In the genomic region with DNA sequence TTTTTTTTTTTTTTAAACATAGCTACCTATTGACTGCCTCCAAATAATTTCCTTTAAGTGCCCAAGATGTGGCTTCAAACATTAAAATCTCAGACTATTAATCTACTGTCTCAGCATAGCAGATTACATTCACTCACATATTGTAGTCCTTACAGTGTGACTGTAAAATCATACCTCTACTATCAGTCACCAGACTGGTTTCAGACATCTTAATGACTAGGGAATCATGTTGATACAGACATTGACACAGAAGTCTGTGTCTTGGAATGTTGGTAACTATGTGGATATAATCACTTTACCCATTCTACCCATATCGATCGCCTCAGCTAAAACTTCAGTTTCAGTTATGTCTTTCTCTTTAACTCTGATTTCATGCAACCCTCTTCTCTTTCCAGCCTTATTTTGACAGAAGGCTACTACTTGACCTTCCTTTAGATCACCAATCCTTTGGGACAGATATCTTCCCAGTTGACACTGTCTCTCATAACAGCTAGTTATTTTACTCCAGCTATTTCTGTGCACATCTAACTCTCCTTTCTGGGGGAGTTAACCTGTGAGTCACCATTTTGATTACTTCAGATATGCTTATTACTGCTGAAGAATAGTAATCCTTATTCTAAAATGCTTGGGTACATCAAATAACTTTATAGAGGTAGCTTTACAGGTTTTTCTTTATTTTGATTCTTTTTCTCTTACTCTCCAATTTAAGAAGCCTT, we compare ENCODE assay signal across 1 cellular context.
TF ChIP-seq lines count a peak whose summit lies in the region.

No MANE protein-coding gene starts in this region.

TF ChIP-seq in HepG2, 621 proteins besides CTCF, POLR2A, EP300 and RAD21:
- TF ChIP-seq, protein P1, sequence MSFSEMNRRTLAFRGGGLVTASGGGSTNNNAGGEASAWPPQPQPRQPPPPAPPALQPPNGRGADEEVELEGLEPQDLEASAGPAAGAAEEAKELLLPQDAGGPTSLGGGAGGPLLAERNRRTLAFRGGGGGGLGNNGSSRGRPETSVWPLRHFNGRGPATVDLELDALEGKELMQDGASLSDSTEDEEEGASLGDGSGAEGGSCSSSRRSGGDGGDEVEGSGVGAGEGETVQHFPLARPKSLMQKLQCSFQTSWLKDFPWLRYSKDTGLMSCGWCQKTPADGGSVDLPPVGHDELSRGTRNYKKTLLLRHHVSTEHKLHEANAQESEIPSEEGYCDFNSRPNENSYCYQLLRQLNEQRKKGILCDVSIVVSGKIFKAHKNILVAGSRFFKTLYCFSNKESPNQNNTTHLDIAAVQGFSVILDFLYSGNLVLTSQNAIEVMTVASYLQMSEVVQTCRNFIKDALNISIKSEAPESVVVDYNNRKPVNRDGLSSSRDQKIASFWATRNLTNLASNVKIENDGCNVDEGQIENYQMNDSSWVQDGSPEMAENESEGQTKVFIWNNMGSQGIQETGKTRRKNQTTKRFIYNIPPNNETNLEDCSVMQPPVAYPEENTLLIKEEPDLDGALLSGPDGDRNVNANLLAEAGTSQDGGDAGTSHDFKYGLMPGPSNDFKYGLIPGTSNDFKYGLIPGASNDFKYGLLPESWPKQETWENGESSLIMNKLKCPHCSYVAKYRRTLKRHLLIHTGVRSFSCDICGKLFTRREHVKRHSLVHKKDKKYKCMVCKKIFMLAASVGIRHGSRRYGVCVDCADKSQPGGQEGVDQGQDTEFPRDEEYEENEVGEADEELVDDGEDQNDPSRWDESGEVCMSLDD (CRISPR knock-in tag; IDR thresholded peaks at IDR 0.05; ENCODE audit: borderline replicate concordance): no peak
- no peak for TF ChIP-seq HCFC1 (IDR thresholded peaks at IDR 0.05; ENCODE audit: low read depth, low read length)
- no peak for TF ChIP-seq SOX5 (CRISPR knock-in tag; IDR thresholded peaks at IDR 0.05; ENCODE audit: borderline replicate concordance)
- TF ChIP-seq ZNF292 (CRISPR knock-in tag; IDR thresholded peaks at IDR 0.05; ENCODE audit: borderline replicate concordance, low read depth): no peak
- TF ChIP-seq, protein P2, sequence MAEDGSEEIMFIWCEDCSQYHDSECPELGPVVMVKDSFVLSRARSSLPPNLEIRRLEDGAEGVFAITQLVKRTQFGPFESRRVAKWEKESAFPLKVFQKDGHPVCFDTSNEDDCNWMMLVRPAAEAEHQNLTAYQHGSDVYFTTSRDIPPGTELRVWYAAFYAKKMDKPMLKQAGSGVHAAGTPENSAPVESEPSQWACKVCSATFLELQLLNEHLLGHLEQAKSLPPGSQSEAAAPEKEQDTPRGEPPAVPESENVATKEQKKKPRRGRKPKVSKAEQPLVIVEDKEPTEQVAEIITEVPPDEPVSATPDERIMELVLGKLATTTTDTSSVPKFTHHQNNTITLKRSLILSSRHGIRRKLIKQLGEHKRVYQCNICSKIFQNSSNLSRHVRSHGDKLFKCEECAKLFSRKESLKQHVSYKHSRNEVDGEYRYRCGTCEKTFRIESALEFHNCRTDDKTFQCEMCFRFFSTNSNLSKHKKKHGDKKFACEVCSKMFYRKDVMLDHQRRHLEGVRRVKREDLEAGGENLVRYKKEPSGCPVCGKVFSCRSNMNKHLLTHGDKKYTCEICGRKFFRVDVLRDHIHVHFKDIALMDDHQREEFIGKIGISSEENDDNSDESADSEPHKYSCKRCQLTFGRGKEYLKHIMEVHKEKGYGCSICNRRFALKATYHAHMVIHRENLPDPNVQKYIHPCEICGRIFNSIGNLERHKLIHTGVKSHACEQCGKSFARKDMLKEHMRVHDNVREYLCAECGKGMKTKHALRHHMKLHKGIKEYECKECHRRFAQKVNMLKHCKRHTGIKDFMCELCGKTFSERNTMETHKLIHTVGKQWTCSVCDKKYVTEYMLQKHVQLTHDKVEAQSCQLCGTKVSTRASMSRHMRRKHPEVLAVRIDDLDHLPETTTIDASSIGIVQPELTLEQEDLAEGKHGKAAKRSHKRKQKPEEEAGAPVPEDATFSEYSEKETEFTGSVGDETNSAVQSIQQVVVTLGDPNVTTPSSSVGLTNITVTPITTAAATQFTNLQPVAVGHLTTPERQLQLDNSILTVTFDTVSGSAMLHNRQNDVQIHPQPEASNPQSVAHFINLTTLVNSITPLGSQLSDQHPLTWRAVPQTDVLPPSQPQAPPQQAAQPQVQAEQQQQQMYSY (CRISPR knock-in tag; IDR thresholded peaks at IDR 0.05): no peak
- TF ChIP-seq ZNF768 (CRISPR knock-in tag; IDR thresholded peaks at IDR 0.05): no peak
